Comparison of ENCODE assay signal across 27 cellular contexts in genomic region chr16:86193528-86194193, GRCh38.
"Had no signal": no experiment of that assay in that cellular context is flagged by ENCODE, and none has a peak within 500 bp of the region (broad histone marks: within the 10 kb centered on the region; RNA-seq: fewer than 3 reads in every experiment).

No MANE protein-coding gene starts in this region.

- H3K9me3 Mint-ChIP-seq: activated CD4-positive, alpha-beta T cell treated with anti-CD3 and anti-CD28 coated beads, Interleukin-2, amount 10 ng/mL, durations not matched to agents 7 days and 5 days; activated naive CD4-positive, alpha-beta T cell treated with anti-CD3 and anti-CD28 coated beads, Interleukin-2, amount 50 U/mL, for 24 hours; activated T-helper 1 cell treated with anti-CD3 and anti-CD28 coated beads, Interleukin-12 subunit alpha, Interleukin-12 subunit beta, Interleukin-2, Interleukin-4 antibody, amounts not matched to agents 30 ng/mL and 10 ng/mL and 1 ng/mL, durations not matched to agents 14 hours and 24 hours and 36 hours; naive thymus-derived CD4-positive, alpha-beta T cell; neural progenitor cell; T-cell; T-helper 2 cell treated with Interferon-gamma antibody and Interleukin-4, amounts not matched to agents 5 μg/mL and 100 μg/mL, for 36 hours had no signal

- H3K36me3 ChIP-seq: left ventricle myocardium inferior, neural progenitor cell, thyroid gland, uterus, WERI-Rb-1 had no signal

- H3K9ac ChIP-seq: neural progenitor cell had no signal

- H3K9me3 ChIP-seq: left ventricle myocardium inferior, thyroid gland, uterus had no signal

- H3K27ac Mint-ChIP-seq: activated CD4-positive, alpha-beta T cell treated with anti-CD3 and anti-CD28 coated beads, Interleukin-2, amount 10 ng/mL, durations not matched to agents 7 days and 5 days; activated CD8-positive, alpha-beta T cell treated with anti-CD3 and anti-CD28 coated beads, Interleukin-2, amount 10 ng/mL, durations not matched to agents 7 days and 5 days; activated naive CD4-positive, alpha-beta T cell treated with anti-CD3 and anti-CD28 coated beads, Interleukin-2, amount 50 U/mL, for 24 hours; activated T-helper 1 cell treated with anti-CD3 and anti-CD28 coated beads, Interleukin-12 subunit alpha, Interleukin-12 subunit beta, Interleukin-2, Interleukin-4 antibody, amounts not matched to agents 30 ng/mL and 10 ng/mL and 1 ng/mL, durations not matched to agents 14 hours and 24 hours and 36 hours; naive thymus-derived CD4-positive, alpha-beta T cell; neural progenitor cell; T-cell; T-helper 2 cell treated with Interferon-gamma antibody and Interleukin-4, amounts not matched to agents 5 μg/mL and 100 μg/mL, for 36 hours had no signal

- H3K27me3 ChIP-seq: body of pancreas, thyroid gland had no signal

- H3K4me3 ChIP-seq: body of pancreas, hepatocyte, left ventricle myocardium inferior, neural progenitor cell, smooth muscle cell, thyroid gland, uterus had no signal

- H3K4me1 ChIP-seq: body of pancreas, thyroid gland, uterus had no signal

- H3K27ac ChIP-seq: body of pancreas, epithelial cell of prostate, left ventricle myocardium inferior, neural progenitor cell, thyroid gland, uterus, WERI-Rb-1 had no signal

- DNase-seq: activated CD4-positive, alpha-beta T cell treated with anti-CD3 and anti-CD28 coated beads, Interleukin-2, amount 10 ng/mL, durations not matched to agents 7 days and 5 days; activated CD4-positive, CD25-positive, alpha-beta regulatory T cell treated with anti-CD3 and anti-CD28 coated beads, Interleukin-2, amount 50 U/mL, for 72 hours; activated CD8-positive, alpha-beta T cell treated with anti-CD3 and anti-CD28 coated beads, Interleukin-2, amount 10 ng/mL, durations not matched to agents 7 days and 5 days; activated gamma-delta T cell treated with Interleukin-2 at 50 U/mL for 16 hours; anterior cingulate cortex; body of pancreas; foreskin melanocyte; glutamatergic neuron; kidney glomerular epithelial cell; left ventricle myocardium inferior; mesendoderm; naive thymus-derived CD4-positive, alpha-beta T cell; stimulated activated CD4-positive, alpha-beta T cell treated with anti-CD3 and anti-CD28 coated beads, Interleukin-4, amount 100 ng/mL, for 1 hour; stimulated activated naive CD4-positive, alpha-beta T cell treated with Interleukin-2 at 50 U/mL for 16 hours; substantia nigra; T-cell; thyroid gland; uterus; WERI-Rb-1 had no signal

- H3K36me3 Mint-ChIP-seq: activated naive CD4-positive, alpha-beta T cell treated with anti-CD3 and anti-CD28 coated beads, Interleukin-2, amount 50 U/mL, for 24 hours; naive thymus-derived CD4-positive, alpha-beta T cell; neural progenitor cell; T-cell had no signal

- H3K4me3 Mint-ChIP-seq: activated CD4-positive, alpha-beta T cell treated with anti-CD3 and anti-CD28 coated beads, Interleukin-2, amount 10 ng/mL, durations not matched to agents 7 days and 5 days; activated CD8-positive, alpha-beta T cell treated with anti-CD3 and anti-CD28 coated beads, Interleukin-2, amount 10 ng/mL, durations not matched to agents 7 days and 5 days; activated naive CD4-positive, alpha-beta T cell treated with anti-CD3 and anti-CD28 coated beads, Interleukin-2, amount 50 U/mL, for 24 hours; activated T-helper 1 cell treated with anti-CD3 and anti-CD28 coated beads, Interleukin-12 subunit alpha, Interleukin-12 subunit beta, Interleukin-2, Interleukin-4 antibody, amounts not matched to agents 30 ng/mL and 10 ng/mL and 1 ng/mL, durations not matched to agents 14 hours and 24 hours and 36 hours; naive thymus-derived CD4-positive, alpha-beta T cell; neural progenitor cell; T-cell; T-helper 2 cell treated with Interferon-gamma antibody and Interleukin-4, amounts not matched to agents 5 μg/mL and 100 μg/mL, for 36 hours had no signal

- H3K4me1 Mint-ChIP-seq: activated CD4-positive, alpha-beta T cell treated with anti-CD3 and anti-CD28 coated beads, Interleukin-2, amount 10 ng/mL, durations not matched to agents 7 days and 5 days; activated naive CD4-positive, alpha-beta T cell treated with anti-CD3 and anti-CD28 coated beads, Interleukin-2, amount 50 U/mL, for 24 hours; naive thymus-derived CD4-positive, alpha-beta T cell; T-cell had no signal

- ATAC-seq: activated CD8-positive, alpha-beta T cell treated with anti-CD3 and anti-CD28 coated beads, Interleukin-2, amount 10 ng/mL, durations not matched to agents 7 days and 5 days; body of pancreas; naive thymus-derived CD4-positive, alpha-beta T cell; sciatic nerve; T-cell had no signal
